In genomic region chr10:986881-987634, GRCh38 we compare ENCODE assay signal across 8 cellular contexts. TPM values are rescaled to one million over a fixed set of nuclear protein-coding genes. Genes with fewer than 3 reads are reported as not detected.
DNase-seq lines count a peak whose midpoint lies in the region; ATAC-seq and TF ChIP-seq lines count a peak whose summit lies in the region.

No MANE protein-coding gene starts in this region.

- H3K9me2 ChIP-seq in OCI-LY1 (ENCODE audit: low read depth, low read length), result no peaks in the 10 kb centered on the region

- no peaks in the 10 kb centered on the region for H3F3A ChIP-seq in OCI-LY1 (ENCODE audit: insufficient read depth, low read length)

- H3K9me3 ChIP-seq in OCI-LY1 (ENCODE audit: low read length), result no peaks in the 10 kb centered on the region

- no peak overlapping the region for H2AFZ ChIP-seq in OCI-LY1 (ENCODE audit: low read length)

- peak overlapping the region; percentile 90 to 99 (median 96) for H3K4me3 Mint-ChIP-seq in naive thymus-derived CD8-positive, alpha-beta T cell

- DNase-seq in GM12864 (ENCODE audit: low read depth) (no peak), dermis blood vessel endothelial cell (peak; percentile 14), COR-L47 (lab: John Stamatoyannopoulos, UW) (no peak), NCI-H2107 (lab: John Stamatoyannopoulos, UW) (no peak), NCI-H69 (lab: John Stamatoyannopoulos, UW) (no peak), COLO668 (lab: John Stamatoyannopoulos, UW; ENCODE audit: unreplicated experiment) (no peak)
- peak in 1 of 10 donors; percentile 0 for DNase-seq in naive thymus-derived CD8-positive, alpha-beta T cell

- TF ChIP-seq CTCF in GM12864 (IDR thresholded peaks at IDR 0.05; ENCODE audit: low read depth, low read length, missing control alignments), result no peak
- TF ChIP-seq CTCF in OCI-LY1 (IDR thresholded peaks at IDR 0.05; ENCODE audit: low read length), result no peak

- peaks cover 33% of the 10 kb centered on the region for H3K4me1 ChIP-seq in OCI-LY1 (ENCODE audit: insufficient read depth, low read length, severe bottlenecking)

- H3K27me3 Mint-ChIP-seq in naive thymus-derived CD8-positive, alpha-beta T cell, result no peaks in the 10 kb centered on the region

- H3K9me3 Mint-ChIP-seq in naive thymus-derived CD8-positive, alpha-beta T cell, result no peaks in the 10 kb centered on the region

- peaks cover 23% of the 10 kb centered on the region for H3K36me3 ChIP-seq in OCI-LY1 (ENCODE audit: insufficient read depth, low read length)

- H3K27me3 ChIP-seq in OCI-LY1 (ENCODE audit: insufficient read depth, low read length), result no peaks in the 10 kb centered on the region

- H3K4me3 ChIP-seq in GM12864 (ENCODE audit: low read depth, low read length), result peak overlapping the region; percentile 79
- H3K4me3 ChIP-seq in OCI-LY1 (ENCODE audit: low read depth, low read length, poor library complexity, severe bottlenecking), result peak overlapping the region; percentile 92

- POLR2A ChIA-PET in naive thymus-derived CD8-positive, alpha-beta T cell (lab: Charles Lee), result interaction anchor here (0.5 to 2.5 kb wide), 7 partner anchors 11 to 90 kb away, joined by 3 to 15 read pairs (median 6); partner anchors contain the start of genes IDI1 and LARP4B

- ATAC-seq in naive thymus-derived CD8-positive, alpha-beta T cell, result no peak

- H3K4me2 ChIP-seq in OCI-LY1 (ENCODE audit: low read length), result peak overlapping the region; percentile 92

- peak overlapping the region; percentile 90 for H3K9ac ChIP-seq in OCI-LY1 (ENCODE audit: low read length)

- peak overlapping the region; percentile 11 to 99 (median 98) for H3K27ac Mint-ChIP-seq in naive thymus-derived CD8-positive, alpha-beta T cell

- peaks cover 17 to 47% (median 43%) of the 10 kb centered on the region in 4 donors for H3K4me1 Mint-ChIP-seq in naive thymus-derived CD8-positive, alpha-beta T cell

- peak overlapping the region; percentile 41 for H3K27ac ChIP-seq in OCI-LY1 (ENCODE audit: low read depth, low read length, poor library complexity, severe bottlenecking)

- H3K79me2 ChIP-seq in OCI-LY1 (ENCODE audit: insufficient read depth, low read length), result peaks cover 36% of the 10 kb centered on the region

- no peaks in the 10 kb centered on the region for H4K20me1 ChIP-seq in OCI-LY1 (ENCODE audit: insufficient read depth, low read length)

- H3K36me3 Mint-ChIP-seq in naive thymus-derived CD8-positive, alpha-beta T cell, result peaks cover 0 to 9% (median 0%) of the 10 kb centered on the region in 3 donors

RNA-seq across cellular contexts. Expression of gene GTPBP4, which starts 1.2 kb away (rescaled TPM):
- 40.0 and 42.0 TPM in 2 replicates for total RNA-seq in dermis blood vessel endothelial cell
- total RNA-seq in naive thymus-derived CD8-positive, alpha-beta T cell, result 10 to 100 TPM; 64.0 to 67.7 TPM
- 10 to 100 TPM; 22.7 to 29.8 (median 25.9) TPM for polyA plus RNA-seq in naive thymus-derived CD8-positive, alpha-beta T cell

RNA-seq across cellular contexts. Expression of gene IDI2, which starts 38.6 kb away (rescaled TPM):
- not detected in 2 replicates for total RNA-seq in dermis blood vessel endothelial cell
- total RNA-seq in naive thymus-derived CD8-positive, alpha-beta T cell, result not detected
- polyA plus RNA-seq in naive thymus-derived CD8-positive, alpha-beta T cell, result not detected

RNA-seq across cellular contexts. Expression of gene LARP4B, which starts 55.6 kb away (rescaled TPM):
- 23.5 and 33.4 TPM in 2 replicates for total RNA-seq in dermis blood vessel endothelial cell
- total RNA-seq in naive thymus-derived CD8-positive, alpha-beta T cell, result 10 to 100 TPM; 88.2 to 94.8 TPM
- polyA plus RNA-seq in naive thymus-derived CD8-positive, alpha-beta T cell, result 10 to 100 TPM; 22.8 to 40.5 (median 28.1) TPM
